Comparison of ENCODE assay signal across 28 cellular contexts in the genomic region with DNA sequence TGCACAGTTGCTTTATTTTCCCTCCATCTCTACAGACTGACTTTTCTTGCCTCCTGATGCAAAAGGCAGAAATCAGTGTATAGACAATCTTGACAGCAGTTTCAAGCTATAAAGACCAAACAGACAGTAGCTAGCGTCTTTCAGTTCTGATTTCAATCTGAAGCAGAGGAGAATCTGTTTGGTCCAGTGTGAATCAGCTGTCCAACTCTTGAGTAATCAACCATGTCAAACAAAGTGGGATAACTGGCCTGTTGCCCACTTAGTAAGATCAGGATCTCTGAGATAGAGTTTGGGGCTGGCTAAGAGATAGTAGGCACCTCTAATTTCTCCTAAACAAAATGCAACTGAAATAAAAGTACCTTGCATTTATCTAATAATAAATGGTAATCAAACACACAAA.
"Had no signal": no experiment of that assay in that cellular context is flagged by ENCODE, and none has a peak within 500 bp of the region (broad histone marks: within the 10 kb centered on the region; RNA-seq: fewer than 3 reads in every experiment).

No MANE protein-coding gene starts in this region.

- H3K4me2 ChIP-seq: neural progenitor cell had no signal

- H3K36me3 ChIP-seq: left ventricle myocardium inferior, neural progenitor cell, neutrophil, stomach, thyroid gland, upper lobe of right lung had no signal

- H3K9ac ChIP-seq: neural progenitor cell, parathyroid adenoma had no signal

- H3K4me3 ChIP-seq: left ventricle myocardium inferior, lung, neural progenitor cell, skin epidermis, stomach, testis, thyroid gland, upper lobe of right lung had no signal

- ATAC-seq: natural killer cell; right cardiac atrium; sciatic nerve; stimulated activated naive B cell treated with anti-CD40 and anti-IgM and Interleukin-4, amounts not matched to agents 10 μg/mL and 1 μg/mL and 100 μg/mL, for 72 hours; stimulated activated naive CD8-positive, alpha-beta T cell treated with anti-CD3 and anti-CD28 coated beads, Interleukin-15, Interleukin-2, amounts not matched to agents 100 U/mL and 50 U/mL, for 24 hours; upper lobe of right lung had no signal

- H3K9me3 ChIP-seq: neutrophil, testis, thyroid gland, upper lobe of right lung had no signal

- H3K27ac ChIP-seq: left ventricle myocardium inferior, neural progenitor cell, neutrophil, parathyroid adenoma, skin epidermis, stomach, testis, thyroid gland, upper lobe of right lung had no signal

- H3K27me3 ChIP-seq: neural progenitor cell, neutrophil, stomach, testis, thyroid gland, upper lobe of right lung had no signal

- H3K4me1 ChIP-seq: left ventricle myocardium inferior, neural progenitor cell, parathyroid adenoma, stomach, testis, thyroid gland, upper lobe of right lung had no signal

- H2AFZ ChIP-seq: neural progenitor cell, parathyroid adenoma had no signal

- H3K79me2 ChIP-seq: parathyroid adenoma had no signal

- DNase-seq: hypothalamus; immature natural killer cell; kidney; left ventricle myocardium inferior; mesendoderm; naive B cell; natural killer cell; nephron progenitor cell; occipital lobe; retina; right cardiac atrium; stimulated activated CD4-positive, alpha-beta T cell treated with anti-CD3 and anti-CD28 coated beads, Interleukin-12 subunit alpha, Interleukin-12 subunit beta, amount 100 ng/mL, for 4 hours; stimulated activated CD4-positive, alpha-beta T cell treated with anti-CD3 and anti-CD28 coated beads, Interleukin-15, amount 100 ng/mL, for 24 hours; stimulated activated CD4-positive, alpha-beta T cell treated with anti-CD3 and anti-CD28 coated beads, Interleukin-2, amount 100 ng/mL, for 24 hours; stimulated activated CD4-positive, alpha-beta T cell treated with anti-CD3 and anti-CD28 coated beads, Interleukin-4, amount 100 ng/mL, for 1 hour; stimulated activated naive B cell treated with anti-CD40 and anti-IgM and Interleukin-4, amounts not matched to agents 10 μg/mL and 1 μg/mL and 100 μg/mL, for 72 hours; stimulated activated naive CD8-positive, alpha-beta T cell treated with anti-CD3 and anti-CD28 coated beads, Interleukin-15, Interleukin-2, amounts not matched to agents 100 U/mL and 50 U/mL, for 24 hours; stomach; testis; thyroid gland; trophoblast cell; upper lobe of right lung had no signal
